ENCODE assay signal across 15 cellular contexts in the genomic region with DNA sequence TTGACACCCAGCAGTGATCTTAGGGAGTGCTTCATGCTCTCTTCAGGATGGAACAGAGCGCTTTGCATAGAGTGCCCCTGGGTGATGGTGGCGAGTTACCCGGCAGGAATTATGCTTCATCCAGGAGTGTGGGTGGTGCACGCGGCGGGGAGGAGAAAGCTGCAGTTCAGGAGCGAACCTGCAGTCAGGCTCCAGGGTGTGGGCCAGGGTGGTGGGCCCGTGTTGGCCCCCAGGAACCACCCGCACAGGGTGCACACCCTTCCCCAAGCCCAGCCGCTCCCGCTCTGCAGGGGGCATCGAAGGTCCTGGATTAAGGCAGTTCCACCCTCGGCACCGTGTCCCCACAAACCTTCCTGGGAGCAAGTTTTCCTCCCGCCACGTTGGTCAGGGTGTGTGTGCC. TPM values are rescaled to one million over a fixed set of nuclear protein-coding genes. Genes with fewer than 3 reads are reported as not detected.
DNase-seq lines count a peak whose midpoint lies in the region; ATAC-seq and TF ChIP-seq lines count a peak whose summit lies in the region.
"Had no signal": no experiment of that assay in that cellular context is flagged by ENCODE, and none has a peak within 500 bp of the region (broad histone marks: within the 10 kb centered on the region; RNA-seq: fewer than 3 reads in every experiment).

No MANE protein-coding gene starts in this region.

- no peaks in the 10 kb centered on the region for H3K27me3 ChIP-seq in CD4-positive, CD25-positive, alpha-beta regulatory T cell (ENCODE audit: control insufficient read depth, insufficient read depth, low read length)
- H3K27me3 ChIP-seq in rectal smooth muscle tissue (ENCODE audit: control insufficient read depth, insufficient read depth, low read length): no peaks in the 10 kb centered on the region
- H3K27me3 ChIP-seq in effector memory CD4-positive, alpha-beta T cell (replicated peaks; ENCODE audit: control insufficient read depth, insufficient read depth, low read length, poor library complexity, severe bottlenecking): no peaks in the 10 kb centered on the region

- peaks cover 12% of the 10 kb centered on the region for H3K36me3 Mint-ChIP-seq in CD4-positive, CD25-positive, alpha-beta regulatory T cell
- peaks cover 3% of the 10 kb centered on the region for H3K36me3 Mint-ChIP-seq in WTC11
- H3K36me3 Mint-ChIP-seq: naive B cell had no signal

- peaks cover 6% of the 10 kb centered on the region for H3K27me3 Mint-ChIP-seq in CD4-positive, CD25-positive, alpha-beta regulatory T cell
- peaks cover 13% of the 10 kb centered on the region for H3K27me3 Mint-ChIP-seq in WTC11 (ENCODE audit: low read depth)
- H3K27me3 Mint-ChIP-seq: effector memory CD8-positive, alpha-beta T cell; naive B cell had no signal

- H3K36me3 ChIP-seq in CD4-positive, CD25-positive, alpha-beta regulatory T cell (ENCODE audit: control insufficient read depth, insufficient read depth, low read length): no peaks in the 10 kb centered on the region
- peaks cover 8% of the 10 kb centered on the region for H3K36me3 ChIP-seq in rectal smooth muscle tissue (ENCODE audit: control insufficient read depth, insufficient read depth, low read length)
- H3K36me3 ChIP-seq in effector memory CD4-positive, alpha-beta T cell (ENCODE audit: control insufficient read depth, insufficient read depth, low read length): peaks cover under 1% of the 10 kb centered on the region

- ATAC-seq in CD4-positive, CD25-positive, alpha-beta regulatory T cell (ENCODE audit: low read depth in 2 of 2): no peak
- ATAC-seq in WTC11 (no peak), left colon (peak; percentile 1)
- ATAC-seq: effector memory CD8-positive, alpha-beta T cell; GM12878 had no signal

- intact Hi-C loops in left colon (cut with DNase I, micrococcal nuclease): no loop called here

- H3K4me1 Mint-ChIP-seq in CD4-positive, CD25-positive, alpha-beta regulatory T cell: peaks cover 0 to 54% (median 21%) of the 10 kb centered on the region in 4 donors
- H3K4me1 Mint-ChIP-seq in WTC11: peaks cover 8% of the 10 kb centered on the region

- H3K27ac Mint-ChIP-seq in CD4-positive, CD25-positive, alpha-beta regulatory T cell: peak overlapping the region; percentile 33 to 62 (median 35)
- H3K27ac Mint-ChIP-seq in WTC11: peak overlapping the region; percentile 12; the same call in 1 of the 2 replicates

- peak overlapping the region; percentile 11 to 75 (median 54) for H3K4me3 Mint-ChIP-seq in CD4-positive, CD25-positive, alpha-beta regulatory T cell
- H3K4me3 Mint-ChIP-seq in WTC11: no peak overlapping the region

- H3K4me3 ChIP-seq in CD4-positive, CD25-positive, alpha-beta regulatory T cell (ENCODE audit: low read depth, low read length): no peak overlapping the region
- peak overlapping the region; percentile 2 for H3K4me3 ChIP-seq in rectal smooth muscle tissue (ENCODE audit: low read length)
- no peak overlapping the region for H3K4me3 ChIP-seq in effector memory CD4-positive, alpha-beta T cell (ENCODE audit: insufficient read depth, low read depth, low read length, poor library complexity, severe bottlenecking)
- H3K4me3 ChIP-seq: GM12878 had no signal

- no peaks in the 10 kb centered on the region for H3K9me3 ChIP-seq in CD4-positive, CD25-positive, alpha-beta regulatory T cell (ENCODE audit: control insufficient read depth in 2 of 2, low read length in 2 of 2)
- no peaks in the 10 kb centered on the region for H3K9me3 ChIP-seq in effector memory CD4-positive, alpha-beta T cell (ENCODE audit: control insufficient read depth, low read length)

- POLR2A ChIA-PET in WTC11 (lab: Charles Lee): no interaction called here

- DNase-seq in CD4-positive, CD25-positive, alpha-beta regulatory T cell: no peak
- no peak for DNase-seq in WTC11 (ENCODE audit: low spot score)
- no peak for DNase-seq in left colon
- no peak for DNase-seq in NCI-H2107 treated with DMSO at 0.1 percent for 48 hours (lab: John Stamatoyannopoulos, UW; ENCODE audit: unreplicated experiment)
- no peak for DNase-seq in activated CD4-positive, CD25-positive, alpha-beta regulatory T cell treated with anti-CD3 and anti-CD28 coated beads, Interleukin-2, amount 50 U/mL, for 72 hours
- DNase-seq in effector memory CD4-positive, alpha-beta T cell: no peak
- no peak for DNase-seq in NCI-H446 treated with DMSO at 0.1 percent for 48 hours (lab: John Stamatoyannopoulos, UW)
- DNase-seq: DND-41; effector memory CD8-positive, alpha-beta T cell; KG1; naive B cell; SW 1271 had no signal

- H3K9ac ChIP-seq in rectal smooth muscle tissue (ENCODE audit: low read length): no peak overlapping the region

- CTCF ChIA-PET in WTC11 (lab: Charles Lee): interaction anchor here (0.8 to 1.9 kb wide), 4 partner anchors 11 to 54 kb away, joined by 3 to 6 read pairs (median 4); no protein-coding TSS in a partner anchor

- H3K9me3 Mint-ChIP-seq in CD4-positive, CD25-positive, alpha-beta regulatory T cell: peaks cover 0 to 2% (median 0%) of the 10 kb centered on the region in 7 donors
- no peaks in the 10 kb centered on the region for H3K9me3 Mint-ChIP-seq in WTC11
- H3K9me3 Mint-ChIP-seq: effector memory CD8-positive, alpha-beta T cell; naive B cell had no signal

- H3K27ac ChIP-seq in CD4-positive, CD25-positive, alpha-beta regulatory T cell (ENCODE audit: insufficient read depth, low read length, poor library complexity, severe bottlenecking): no peak overlapping the region
- H3K27ac ChIP-seq in rectal smooth muscle tissue (ENCODE audit: low read depth, low read length): no peak overlapping the region
- no peak overlapping the region for H3K27ac ChIP-seq in effector memory CD4-positive, alpha-beta T cell (ENCODE audit: insufficient read depth, low read length, poor library complexity, severe bottlenecking)

- peaks cover 16% of the 10 kb centered on the region for H3K4me1 ChIP-seq in CD4-positive, CD25-positive, alpha-beta regulatory T cell (ENCODE audit: control insufficient read depth, insufficient read depth, low read length, poor library complexity, severe bottlenecking)
- H3K4me1 ChIP-seq in rectal smooth muscle tissue (ENCODE audit: control insufficient read depth, insufficient read depth, low read length): peaks cover 9% of the 10 kb centered on the region
- peaks cover 14% of the 10 kb centered on the region for H3K4me1 ChIP-seq in effector memory CD4-positive, alpha-beta T cell (ENCODE audit: control insufficient read depth, insufficient read depth, low read length, poor library complexity, severe bottlenecking)

- no peak for TF ChIP-seq CTCF in WTC11 (IDR thresholded peaks at IDR 0.05)

TF ChIP-seq in WTC11, 78 proteins besides CTCF, POLR2A, EP300 and RAD21 (continues in another document):
- TF ChIP-seq ESRRA (CRISPR knock-in tag; IDR thresholded peaks at IDR 0.05; ENCODE audit: borderline replicate concordance): no peak
- TF ChIP-seq, protein P1, sequence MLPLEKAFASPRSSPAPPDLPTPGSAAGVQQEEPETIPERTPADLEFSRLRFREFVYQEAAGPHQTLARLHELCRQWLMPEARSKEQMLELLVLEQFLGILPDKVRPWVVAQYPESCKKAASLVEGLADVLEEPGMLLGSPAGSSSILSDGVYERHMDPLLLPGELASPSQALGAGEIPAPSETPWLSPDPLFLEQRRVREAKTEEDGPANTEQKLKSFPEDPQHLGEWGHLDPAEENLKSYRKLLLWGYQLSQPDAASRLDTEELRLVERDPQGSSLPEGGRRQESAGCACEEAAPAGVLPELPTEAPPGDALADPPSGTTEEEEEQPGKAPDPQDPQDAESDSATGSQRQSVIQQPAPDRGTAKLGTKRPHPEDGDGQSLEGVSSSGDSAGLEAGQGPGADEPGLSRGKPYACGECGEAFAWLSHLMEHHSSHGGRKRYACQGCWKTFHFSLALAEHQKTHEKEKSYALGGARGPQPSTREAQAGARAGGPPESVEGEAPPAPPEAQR (CRISPR knock-in tag; IDR thresholded peaks at IDR 0.05): no peak
- TF ChIP-seq, protein P2, sequence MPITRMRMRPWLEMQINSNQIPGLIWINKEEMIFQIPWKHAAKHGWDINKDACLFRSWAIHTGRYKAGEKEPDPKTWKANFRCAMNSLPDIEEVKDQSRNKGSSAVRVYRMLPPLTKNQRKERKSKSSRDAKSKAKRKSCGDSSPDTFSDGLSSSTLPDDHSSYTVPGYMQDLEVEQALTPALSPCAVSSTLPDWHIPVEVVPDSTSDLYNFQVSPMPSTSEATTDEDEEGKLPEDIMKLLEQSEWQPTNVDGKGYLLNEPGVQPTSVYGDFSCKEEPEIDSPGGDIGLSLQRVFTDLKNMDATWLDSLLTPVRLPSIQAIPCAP (CRISPR knock-in tag; IDR thresholded peaks at IDR 0.05): no peak
- TF ChIP-seq NR1H2 (CRISPR knock-in tag; IDR thresholded peaks at IDR 0.05): no peak
- no peak for TF ChIP-seq SMAD4 (CRISPR knock-in tag; IDR thresholded peaks at IDR 0.05)

RNA-seq across cellular contexts. Expression of a gene that starts 3.9 kb away (rescaled TPM):
- total RNA-seq in CD4-positive, CD25-positive, alpha-beta regulatory T cell: 12.1 TPM
- 1 to 10 TPM; 6.8 to 9.6 (median 8.2) TPM for polyA plus RNA-seq in CD4-positive, CD25-positive, alpha-beta regulatory T cell
- total RNA-seq in WTC11 (2021): 22.5 to 28.0 TPM (median 26.2 TPM) in 3 replicates
- total RNA-seq in left colon: 10 to 100 TPM; 38.2 to 43.4 TPM

RNA-seq across cellular contexts. Expression of a gene that starts 24.0 kb away (rescaled TPM):
- total RNA-seq in CD4-positive, CD25-positive, alpha-beta regulatory T cell: 25.7 TPM
- 10 to 100 TPM; 11.6 to 15.3 (median 12.9) TPM for polyA plus RNA-seq in CD4-positive, CD25-positive, alpha-beta regulatory T cell
- total RNA-seq in WTC11 (2021) (57.7 to 63.7 TPM (median 60.8 TPM) in 3 replicates), left colon (10 to 100 TPM; 37.6 to 39.5 TPM)

RNA-seq across cellular contexts. Expression of a gene that starts 27.0 kb away (rescaled TPM):
- total RNA-seq in CD4-positive, CD25-positive, alpha-beta regulatory T cell: 1.9 TPM
- 1 to 10 TPM; 3.7 to 5.6 (median 4.8) TPM for polyA plus RNA-seq in CD4-positive, CD25-positive, alpha-beta regulatory T cell
- total RNA-seq in WTC11 (2021) (0.76 to 0.92 TPM (median 0.87 TPM) in 3 replicates), left colon (under 1 TPM in 1 of 2 donors, not detected in 1; 0.36 TPM)

RNA-seq across cellular contexts. Expression of a gene that starts 33.6 kb away (rescaled TPM):
- not detected for total RNA-seq in CD4-positive, CD25-positive, alpha-beta regulatory T cell
- polyA plus RNA-seq in CD4-positive, CD25-positive, alpha-beta regulatory T cell: not detected
- total RNA-seq in WTC11 (2021): 0.72 to 1.1 TPM (median 0.94 TPM) in 3 replicates
- not detected for total RNA-seq in left colon
- total RNA-seq: GM12878, urinary bladder had no signal
- polyA plus RNA-seq: GM12878, urinary bladder had no signal

RNA-seq across cellular contexts. Expression of a gene that starts 37.0 kb away (rescaled TPM):
- 0.22 TPM for total RNA-seq in CD4-positive, CD25-positive, alpha-beta regulatory T cell
- polyA plus RNA-seq in CD4-positive, CD25-positive, alpha-beta regulatory T cell: not detected
- total RNA-seq in WTC11 (2021): 12.3 to 18.6 TPM (median 17.3 TPM) in 3 replicates
- 1 to 10 TPM in 1 of 2 donors, under 1 TPM in 1; 0.64 to 3.6 TPM for total RNA-seq in left colon
